In genomic region chr10:77420942-77421523, GRCh38 we compare ENCODE assay signal across 15 cellular contexts.
DNase-seq lines count a peak whose midpoint lies in the region; ATAC-seq and TF ChIP-seq lines count a peak whose summit lies in the region.
"Had no signal": no experiment of that assay in that cellular context is flagged by ENCODE, and none has a peak within 500 bp of the region (broad histone marks: within the 10 kb centered on the region; RNA-seq: fewer than 3 reads in every experiment).

No MANE protein-coding gene starts in this region.

- ATAC-seq in left lung (peak; percentile 81), GM18868 (IDR thresholded peaks at IDR 0.05; ENCODE audit: unreplicated experiment) (no peak), GM19455 (IDR thresholded peaks at IDR 0.05; ENCODE audit: unreplicated experiment) (no peak)
- ATAC-seq: Panc1 had no signal

- H3K27ac ChIP-seq in left lung (no peak overlapping the region), tibial artery (peak overlapping the region; percentile 93 to 94), vagina (no peak overlapping the region)

- intact Hi-C loops in left lung (cut with DNase I) (no loop called here), tibial artery (cut with DNase I; ENCODE audit: low total_unique reads) (loop anchor here (10.0 kb wide), 1 partner anchor 214 kb away; the partner anchor contains the start of gene KCNMA1), vagina (cut with DNase I) (no loop called here)

- TF ChIP-seq CTCF in left lung (IDR thresholded peaks at IDR 0.05) (no peak), tibial artery (IDR thresholded peaks at IDR 0.05) (no peak), vagina (IDR thresholded peaks at IDR 0.05) (no peak)

- peak; percentile 67 for DNase-seq in DMS79 treated with DMSO at 0.1 percent for 48 hours (lab: John Stamatoyannopoulos, UW)
- DNase-seq in RPMI7951 (ENCODE audit: low read depth), result peak; percentile 31
- DNase-seq in left lung, result no peak
- no peak for DNase-seq in tibial artery
- DNase-seq in HT-29 (ENCODE audit: low spot score), result no peak
- DNase-seq in vagina (ENCODE audit: extremely low spot score in 2 of 2), result no peak
- DNase-seq: CD4-positive, CD25-positive, alpha-beta regulatory T cell; H7; Kasumi-1; NCI-H1105 treated with DMSO at 0.1 percent for 48 hours; NCI-H187 treated with DMSO at 0.1 percent for 48 hours; SHP77 had no signal

- H3K9me3 ChIP-seq in left lung, result no peaks in the 10 kb centered on the region
- no peaks in the 10 kb centered on the region for H3K9me3 ChIP-seq in tibial artery
- H3K9me3 ChIP-seq in vagina, result no peaks in the 10 kb centered on the region

- H3K27me3 ChIP-seq in left lung (no peaks in the 10 kb centered on the region), tibial artery (no peaks in the 10 kb centered on the region), vagina (no peaks in the 10 kb centered on the region)

- H3K4me3 ChIP-seq in left lung (no peak overlapping the region), tibial artery (no peak overlapping the region), vagina (no peak overlapping the region)

- no peak for TF ChIP-seq POLR2A in vagina (IDR thresholded peaks at IDR 0.05)

- H3K36me3 ChIP-seq in left lung, result no peaks in the 10 kb centered on the region
- no peaks in the 10 kb centered on the region for H3K36me3 ChIP-seq in tibial artery
- no peaks in the 10 kb centered on the region for H3K36me3 ChIP-seq in vagina

- no peaks in the 10 kb centered on the region for H3K4me1 ChIP-seq in left lung
- peaks cover 0 to 97% (median 74%) of the 10 kb centered on the region in 4 donors for H3K4me1 ChIP-seq in tibial artery
- peaks cover 33% of the 10 kb centered on the region for H3K4me1 ChIP-seq in vagina

Comparison
In these comparisons a context has a peak if more than half of its experiments do, and no peak if none do; other contexts are left out.
1. DNase-seq: peak in DMS79 treated with DMSO at 0.1 percent for 48 hours (single experiment) and RPMI7951 (single experiment); none in left lung (0 of 2), tibial artery (0 of 2), HT-29 (single experiment) and vagina (0 of 2).
2. H3K27ac ChIP-seq: peak in tibial artery (2 of 2); none in left lung (0 of 2) and vagina (single experiment).